ENCODE assay signal across 10 cellular contexts in genomic region chr6:85680388-85680787, GRCh38. TPM values are rescaled to one million over a fixed set of nuclear protein-coding genes. Genes with fewer than 3 reads are reported as not detected.
DNase-seq lines count a peak whose midpoint lies in the region; ATAC-seq and TF ChIP-seq lines count a peak whose summit lies in the region.
"Had no signal": no experiment of that assay in that cellular context is flagged by ENCODE, and none has a peak within 500 bp of the region (broad histone marks: within the 10 kb centered on the region; RNA-seq: fewer than 3 reads in every experiment).

No MANE protein-coding gene starts in this region.

- DNase-seq in Daoy (ENCODE audit: low read depth) (peak; percentile 22), immature natural killer cell (no peak), NCI-H2196 treated with DMSO at 0.1 percent for 48 hours (lab: John Stamatoyannopoulos, UW; ENCODE audit: unreplicated experiment) (no peak), Ammon's horn (ENCODE audit: low spot score) (no peak), left colon (no peak)
- DNase-seq: activated gamma-delta T cell treated with Interleukin-2 at 50 U/mL for 16 hours, HCEC 1CT, upper lobe of left lung had no signal

- H3K27me3 Mint-ChIP-seq in IgD-negative memory B cell (no peaks in the 10 kb centered on the region), immature natural killer cell (ENCODE audit: low read depth in 3 of 3) (peaks cover 5 to 11% (median 10%) of the 10 kb centered on the region in 3 donors)

- TF ChIP-seq CTCF in VCaP (conservative IDR thresholded peaks at IDR 0.05), result no peak

- H3K4me3 Mint-ChIP-seq in IgD-negative memory B cell (peak overlapping the region in 2 of 4 donors; percentile 41 to 98), immature natural killer cell (peak overlapping the region in 3 of 5 donors; percentile 4 to 97 (median 7))

- H3K36me3 Mint-ChIP-seq in IgD-negative memory B cell (no peaks in the 10 kb centered on the region), immature natural killer cell (no peaks in the 10 kb centered on the region)

- H3K27ac ChIP-seq in VCaP, result peak overlapping the region; percentile 81; the same call in 1 of the 2 replicates
- H3K27ac ChIP-seq: upper lobe of left lung had no signal

- H3K27ac Mint-ChIP-seq in IgD-negative memory B cell (peak overlapping the region in 2 of 3 donors; percentile 22 to 75), immature natural killer cell (no peak overlapping the region)

- H3K4me1 Mint-ChIP-seq in IgD-negative memory B cell (peaks cover 16 to 26% (median 23%) of the 10 kb centered on the region in 3 donors), immature natural killer cell (peaks cover 38 to 44% of the 10 kb centered on the region in 2 donors)

- no peak for ATAC-seq in left colon

- intact Hi-C loops in left colon (cut with DNase I, micrococcal nuclease), result no loop called here

- H3K9me3 Mint-ChIP-seq in IgD-negative memory B cell (peaks cover 0 to 2% (median 0%) of the 10 kb centered on the region in 3 donors), immature natural killer cell (no peaks in the 10 kb centered on the region)

RNA-seq across cellular contexts. Expression of gene SYNCRIP, which starts 37.7 kb away (rescaled TPM):
- total RNA-seq in Daoy (2014; rRNA removed; shearing (Covaris generic)), result 130 and 153 TPM in 2 replicates
- polyA plus RNA-seq in IgD-negative memory B cell (69.4 TPM), immature natural killer cell (10 to 100 TPM; 39.1 to 83.6 (median 46.8) TPM)
- 10 to 100 TPM; 62.2 to 76.8 TPM for total RNA-seq in left colon

Comparison
In these comparisons a context has a peak if more than half of its experiments do, and no peak if none do; other contexts are left out.
1. H3K27ac Mint-ChIP-seq: peak in IgD-negative memory B cell (2 of 3); none in immature natural killer cell (0 of 6).